Comparison of ENCODE assay signal across 1 cellular context in genomic region chr17:76353599-76354316, GRCh38.
TF ChIP-seq lines count a peak whose summit lies in the region.

TSS of gene PRPSAP1 (minus strand) at chr17:76353916. CDS start at chr17:76353703, 213 bp downstream.

TF ChIP-seq in K562, 482 proteins besides CTCF, POLR2A, EP300 and RAD21 (continued from another document and continues in another):
- TF ChIP-seq ID3 (CRISPR knock-in tag; IDR thresholded peaks at IDR 0.05) (no peak), ID3 (tag; IDR thresholded peaks at IDR 0.05) (peak; percentile 97), MED1 (CRISPR knock-in tag; IDR thresholded peaks at IDR 0.05; ENCODE audit: borderline replicate concordance) (no peak), POU5F1 (IDR thresholded peaks at IDR 0.05; ENCODE audit: borderline replicate concordance, low read depth, low read length, partially characterized antibody) (no peak), PHF8 (IDR thresholded peaks at IDR 0.05; ENCODE audit: borderline replicate concordance, low read length) (peak; percentile 86; the same call in 1 of the 2 replicates), MTA2 (IDR thresholded peaks at IDR 0.05; ENCODE audit: low read depth) (no peak), STAG1 (CRISPR knock-in tag; IDR thresholded peaks at IDR 0.05; ENCODE audit: borderline replicate concordance) (no peak), ZFP30 (CRISPR knock-in tag; IDR thresholded peaks at IDR 0.05; ENCODE audit: borderline replicate concordance) (no peak), ZZZ3 (IDR thresholded peaks at IDR 0.05) (peak; percentile 96), PTTG1 (tag; IDR thresholded peaks at IDR 0.05; ENCODE audit: low read depth) (no peak), ADNP (tag; IDR thresholded peaks at IDR 0.05) (no peak), HNRNPLL (IDR thresholded peaks at IDR 0.05; ENCODE audit: low read depth, low read length, poor library complexity, severe bottlenecking) (peak; percentile 22), ZNF592 (IDR thresholded peaks at IDR 0.05) (peak; percentile 63; the same call in 1 of the 2 replicates), STAT6 (CRISPR knock-in tag; IDR thresholded peaks at IDR 0.05) (no peak), NELFE (IDR thresholded peaks at IDR 0.05; ENCODE audit: insufficient read depth, insufficient read length) (no peak), NR4A1 (CRISPR knock-in tag; IDR thresholded peaks at IDR 0.05) (no peak), NR4A1 (tag; IDR thresholded peaks at IDR 0.05) (peak; percentile 96; the same call in 1 of the 2 replicates), ZNF121 (CRISPR knock-in tag; conservative IDR thresholded peaks at IDR 0.05) (no peak), ZC3H8 (IDR thresholded peaks at IDR 0.05) (0 out of 2 replicates have a peak, but pooled peaks have one; percentile 53), TAF9B (IDR thresholded peaks at IDR 0.05; ENCODE audit: partially characterized antibody) (peak; percentile 75), HLTF (IDR thresholded peaks at IDR 0.05) (no peak), ARID3B (CRISPR knock-in tag; IDR thresholded peaks at IDR 0.05; ENCODE audit: borderline replicate concordance) (no peak), ZNF644 (tag; IDR thresholded peaks at IDR 0.05; ENCODE audit: low read depth) (peak; percentile 93), VEZF1 (CRISPR knock-in tag; IDR thresholded peaks at IDR 0.05) (peak; percentile 69), ZNF395 (CRISPR knock-in tag; IDR thresholded peaks at IDR 0.05) (peak; percentile 76), RAD51 (IDR thresholded peaks at IDR 0.05; ENCODE audit: borderline replicate concordance, low read depth) (no peak), ARID3A (IDR thresholded peaks at IDR 0.05; ENCODE audit: borderline replicate concordance, low read depth, low read length) (no peak), MGA (IDR thresholded peaks at IDR 0.05) (peak; percentile 48), ZNF766 (CRISPR knock-in tag; conservative IDR thresholded peaks at IDR 0.05) (peak; percentile 96), HMGN3 (IDR thresholded peaks at IDR 0.05; ENCODE audit: borderline replicate concordance, extremely low read depth, insufficient read length, low read depth, low read length) (peak; percentile 76)
